ENCODE assay signal across 1 cellular context in genomic region chr11:115607621-115608191, GRCh38.
TF ChIP-seq lines count a peak whose summit lies in the region.

No MANE protein-coding gene starts in this region.

TF ChIP-seq in SK-N-SH treated with all-trans-retinoic acid at 6 μM for 48 hours, 23 proteins besides CTCF, POLR2A, EP300 and RAD21 (continued from another document):
- TF ChIP-seq RARB (CRISPR knock-in tag; IDR thresholded peaks at IDR 0.05) (no peak), ZC3H10 (CRISPR knock-in tag; IDR thresholded peaks at IDR 0.05) (no peak), ZNF70 (CRISPR knock-in tag; IDR thresholded peaks at IDR 0.05) (no peak), ARNTL (CRISPR knock-in tag; IDR thresholded peaks at IDR 0.05; ENCODE audit: borderline replicate concordance, low read depth) (no peak), ESRRG (CRISPR knock-in tag; IDR thresholded peaks at IDR 0.05) (no peak), CSDC2 (CRISPR knock-in tag; IDR thresholded peaks at IDR 0.05) (no peak)
